23 cellular contexts compared by ENCODE assay signal in genomic region chr5:11329676-11330075, GRCh38.
DNase-seq lines count a peak whose midpoint lies in the region; ATAC-seq and TF ChIP-seq lines count a peak whose summit lies in the region.
"Had no signal": no experiment of that assay in that cellular context is flagged by ENCODE, and none has a peak within 500 bp of the region (broad histone marks: within the 10 kb centered on the region; RNA-seq: fewer than 3 reads in every experiment).

No MANE protein-coding gene starts in this region.

- no peak overlapping the region for H3K4me3 ChIP-seq in cardiac muscle cell
- no peak overlapping the region for H3K4me3 ChIP-seq in heart left ventricle
- no peak overlapping the region for H3K4me3 ChIP-seq in mesodermal cell (ENCODE audit: extremely low read depth, insufficient read depth, low read length, poor library complexity, severe bottlenecking)

- H3K9me3 ChIP-seq in cardiac muscle cell (ENCODE audit: low read depth), result no peaks in the 10 kb centered on the region
- H3K9me3 ChIP-seq in heart left ventricle, result no peaks in the 10 kb centered on the region
- no peaks in the 10 kb centered on the region for H3K9me3 ChIP-seq in mesodermal cell (ENCODE audit: control insufficient read depth, low read length)

- H3K27me3 ChIP-seq in cardiac muscle cell (no peaks in the 10 kb centered on the region), heart left ventricle (no peaks in the 10 kb centered on the region)

- WGBS in heart left ventricle, 4 donors, result 59 to 71% (median 63%) methylated on average over 5 of the region's 5 CpGs
- WGBS in mesodermal cell (ENCODE audit: insufficient coverage in 2 of 2), 2 experiments, result 80 to 93% methylated on average over 5 of the region's 5 CpGs

- ATAC-seq in heart left ventricle (no peak), GM18873 (IDR thresholded peaks at IDR 0.05; ENCODE audit: low FRiP score, unreplicated experiment) (no peak), GM19452 (IDR thresholded peaks at IDR 0.05; ENCODE audit: unreplicated experiment) (no peak)
- ATAC-seq: CD8-positive, alpha-beta T cell had no signal

- TF ChIP-seq CTCF in cardiac muscle cell (IDR thresholded peaks at IDR 0.05; ENCODE audit: low read depth, low read length), result no peak
- TF ChIP-seq CTCF in heart left ventricle (IDR thresholded peaks at IDR 0.05), result no peak

- DNase-seq in cardiac muscle cell (ENCODE audit: low read depth in 1 of 2, low spot score in 1 of 2) (peak in 1 of 2 donors; percentile 17), heart left ventricle (no peak), putamen (ENCODE audit: low spot score) (peak; percentile 52), DMS 273 (lab: John Stamatoyannopoulos, UW; ENCODE audit: unreplicated experiment) (no peak), H4 (ENCODE audit: low spot score) (no peak)
- DNase-seq: C1 segment of cervical spinal cord; CD8-positive, alpha-beta T cell; DMS153; H7; Kasumi-1; NCI-H1694; NCI-H2081; NCI-H2171; NCI-H345; NCI-H524; NCI-H774; NK-92 treated with Interleukin-12 subunit alpha and Interleukin-12 subunit beta, amount 100 ng/mL, for 24 hours; SIG-M5 had no signal

- H3K27ac ChIP-seq in cardiac muscle cell, result peak overlapping the region; percentile 35
- no peak overlapping the region for H3K27ac ChIP-seq in heart left ventricle
- H3K27ac ChIP-seq in mesodermal cell (ENCODE audit: low read depth, low read length, severe bottlenecking), result peak overlapping the region; percentile 48
- H3K27ac ChIP-seq: 22Rv1, RWPE1 had no signal

- peaks cover 7% of the 10 kb centered on the region for H3K4me1 ChIP-seq in cardiac muscle cell (ENCODE audit: low read depth)
- peaks cover 0 to 5% (median 0%) of the 10 kb centered on the region in 12 donors for H3K4me1 ChIP-seq in heart left ventricle
- H3K4me1 ChIP-seq in mesodermal cell (ENCODE audit: control insufficient read depth, insufficient read depth, low read length, poor library complexity, severe bottlenecking), result no peaks in the 10 kb centered on the region

- no peak for TF ChIP-seq POLR2A in heart left ventricle (IDR thresholded peaks at IDR 0.05)

- H3K36me3 ChIP-seq in cardiac muscle cell (no peaks in the 10 kb centered on the region), heart left ventricle (no peaks in the 10 kb centered on the region), mesodermal cell (ENCODE audit: control insufficient read depth, insufficient read depth, low read length) (no peaks in the 10 kb centered on the region)

- intact Hi-C loops in heart left ventricle (cut with DNase I), result no loop called here

Comparison
In these comparisons a context has a peak if more than half of its experiments do, and no peak if none do; other contexts are left out.
1. H3K27ac ChIP-seq: peak in cardiac muscle cell (single experiment) and mesodermal cell (single experiment); none in heart left ventricle (0 of 12).